ENCODE assay signal across 31 cellular contexts in genomic region chr12:96714199-96714598, GRCh38.
"Had no signal": no experiment of that assay in that cellular context is flagged by ENCODE, and none has a peak within 500 bp of the region (broad histone marks: within the 10 kb centered on the region; RNA-seq: fewer than 3 reads in every experiment).

No MANE protein-coding gene starts in this region.

- H3K27ac Mint-ChIP-seq: natural killer cell; nephron; neural progenitor cell; progenitor cell of endocrine pancreas; stimulated activated memory B cell treated with anti-CD40 and anti-IgM and Interleukin-4, amounts not matched to agents 10 μg/mL and 1 μg/mL and 100 μg/mL, for 72 hours; stimulated activated naive CD8-positive, alpha-beta T cell treated with anti-CD3 and anti-CD28 coated beads, Interleukin-15, amount 100 ng/mL, for 72 hours; type B pancreatic cell had no signal

- H3K27me3 ChIP-seq: neural progenitor cell, ovary, suprapubic skin, testis, tibial artery, transverse colon, upper lobe of right lung, uterus had no signal

- H3K36me3 ChIP-seq: neural progenitor cell, ovary, spleen, suprapubic skin, tibial artery, transverse colon, upper lobe of right lung, uterus had no signal

- DNase-seq: natural killer cell; occipital lobe; ovary; posterior cingulate gyrus; psoas muscle; right cardiac atrium; spleen; stimulated activated CD4-positive, alpha-beta T cell treated with anti-CD3 and anti-CD28 coated beads, Interleukin-12 subunit alpha, Interleukin-12 subunit beta, amount 100 ng/mL, for 4 hours; stimulated activated CD4-positive, alpha-beta T cell treated with anti-CD3 and anti-CD28 coated beads, Interleukin-1b, Interleukin-23, amount 100 ng/mL, for 48 hours; stimulated activated CD4-positive, alpha-beta T cell treated with anti-CD3 and anti-CD28 coated beads, Interleukin-4, amount 100 ng/mL, for 1 hour; stimulated activated CD4-positive, alpha-beta T cell treated with anti-CD3 and anti-CD28 coated beads, Interleukin-4, amount 100 ng/mL, for 4 hours; stimulated activated CD8-positive, alpha-beta memory T cell treated with anti-CD3 and anti-CD28 coated beads, Interleukin-4, amount 100 ng/mL, for 48 hours; stimulated activated naive CD4-positive, alpha-beta T cell; stimulated activated naive CD8-positive, alpha-beta T cell treated with anti-CD3 and anti-CD28 coated beads, Interleukin-15, amount 100 ng/mL, for 72 hours; stimulated activated naive CD8-positive, alpha-beta T cell treated with anti-CD3 and anti-CD28 coated beads, Interleukin-15, Interleukin-2, amounts not matched to agents 100 U/mL and 50 U/mL, for 24 hours; substantia nigra; testis; tibial artery; transverse colon; upper lobe of right lung; uterus had no signal

- H3K4me1 ChIP-seq: neural progenitor cell, parathyroid adenoma, psoas muscle, spleen, suprapubic skin, testis, tibial artery, transverse colon, upper lobe of right lung, uterus had no signal

- H3K79me2 ChIP-seq: parathyroid adenoma had no signal

- H3K9me3 Mint-ChIP-seq: natural killer cell; nephron; neural progenitor cell; stimulated activated memory B cell treated with anti-CD40 and anti-IgM and Interleukin-4, amounts not matched to agents 10 μg/mL and 1 μg/mL and 100 μg/mL, for 72 hours; stimulated activated naive CD8-positive, alpha-beta T cell treated with anti-CD3 and anti-CD28 coated beads, Interleukin-15, amount 100 ng/mL, for 72 hours; type B pancreatic cell had no signal

- H3K4me2 ChIP-seq: neural progenitor cell, smooth muscle cell had no signal

- H3K9me3 ChIP-seq: ovary, psoas muscle, spleen, suprapubic skin, testis, tibial artery, transverse colon, upper lobe of right lung, uterus had no signal

- ATAC-seq: natural killer cell; psoas muscle; right cardiac atrium; sciatic nerve; stimulated activated memory B cell treated with anti-CD40 and anti-IgM and Interleukin-4, amounts not matched to agents 10 μg/mL and 1 μg/mL and 100 μg/mL, for 72 hours; stimulated activated naive CD8-positive, alpha-beta T cell treated with anti-CD3 and anti-CD28 coated beads, Interleukin-15, amount 100 ng/mL, for 72 hours; stimulated activated naive CD8-positive, alpha-beta T cell treated with anti-CD3 and anti-CD28 coated beads, Interleukin-15, Interleukin-2, amounts not matched to agents 100 U/mL and 50 U/mL, for 24 hours; upper lobe of right lung had no signal

- H3K27ac ChIP-seq: neural progenitor cell, ovary, parathyroid adenoma, psoas muscle, skin epidermis, spleen, suprapubic skin, testis, tibial artery, transverse colon, upper lobe of right lung, uterus had no signal

- H3K4me3 Mint-ChIP-seq: natural killer cell; nephron; neural progenitor cell; stimulated activated memory B cell treated with anti-CD40 and anti-IgM and Interleukin-4, amounts not matched to agents 10 μg/mL and 1 μg/mL and 100 μg/mL, for 72 hours; stimulated activated naive CD8-positive, alpha-beta T cell treated with anti-CD3 and anti-CD28 coated beads, Interleukin-15, amount 100 ng/mL, for 72 hours; type B pancreatic cell had no signal

- H3K9ac ChIP-seq: neural progenitor cell, parathyroid adenoma had no signal

- H3K4me1 Mint-ChIP-seq: natural killer cell; nephron; stimulated activated memory B cell treated with anti-CD40 and anti-IgM and Interleukin-4, amounts not matched to agents 10 μg/mL and 1 μg/mL and 100 μg/mL, for 72 hours; stimulated activated naive CD8-positive, alpha-beta T cell treated with anti-CD3 and anti-CD28 coated beads, Interleukin-15, amount 100 ng/mL, for 72 hours had no signal

- H3K27me3 Mint-ChIP-seq: progenitor cell of endocrine pancreas; stimulated activated memory B cell treated with anti-CD40 and anti-IgM and Interleukin-4, amounts not matched to agents 10 μg/mL and 1 μg/mL and 100 μg/mL, for 72 hours; stimulated activated naive CD8-positive, alpha-beta T cell treated with anti-CD3 and anti-CD28 coated beads, Interleukin-15, amount 100 ng/mL, for 72 hours; type B pancreatic cell had no signal

- H3K36me3 Mint-ChIP-seq: natural killer cell; neural progenitor cell; stimulated activated memory B cell treated with anti-CD40 and anti-IgM and Interleukin-4, amounts not matched to agents 10 μg/mL and 1 μg/mL and 100 μg/mL, for 72 hours; type B pancreatic cell had no signal

- H3K4me3 ChIP-seq: neural progenitor cell, ovary, psoas muscle, skin epidermis, smooth muscle cell, spleen, suprapubic skin, testis, tibial artery, transverse colon, upper lobe of right lung, uterus had no signal

- H2AFZ ChIP-seq: neural progenitor cell, parathyroid adenoma had no signal
